Comparison of ENCODE assay signal across 19 cellular contexts in genomic region chr19:7051421-7051820, GRCh38. TPM values are rescaled to one million over a fixed set of nuclear protein-coding genes. Genes with fewer than 3 reads are reported as not detected.
"Had no signal": no experiment of that assay in that cellular context is flagged by ENCODE, and none has a peak within 500 bp of the region (broad histone marks: within the 10 kb centered on the region; RNA-seq: fewer than 3 reads in every experiment).

No MANE protein-coding gene starts in this region.

RNA-seq across cellular contexts. Expression of gene MBD3L2, which starts 2.3 kb away (rescaled TPM):
- total RNA-seq: activated naive CD4-positive, alpha-beta T cell treated with anti-CD3 and anti-CD28 coated beads for 36 hours; activated naive CD4-positive, alpha-beta T cell treated with anti-CD3 and anti-CD28 coated beads, Interleukin-2, amount 50 U/mL, for 72 hours; activated naive CD8-positive, alpha-beta T cell treated with anti-CD3 and anti-CD28 coated beads for 36 hours; activated naive CD8-positive, alpha-beta T cell treated with anti-CD3 and anti-CD28 coated beads, Interleukin-2, amount 10 ng/mL, durations not matched to agents 7 days and 5 days; activated T-cell treated with anti-CD3 and anti-CD28 coated beads, Interleukin-2, amount 50 U/mL, for 4 hours; activated T-cell treated with anti-CD3 and anti-CD28 coated beads, Interleukin-2, amount 50 U/mL, for 72 hours; activated T-helper 1 cell treated with anti-CD3 and anti-CD28 coated beads, Interleukin-12 subunit alpha, Interleukin-12 subunit beta, Interleukin-2, Interleukin-4 antibody, amounts not matched to agents 30 ng/mL and 10 ng/mL and 1 ng/mL, durations not matched to agents 14 hours and 24 hours and 36 hours; activated T-helper 17 cell treated with anti-CD3 and anti-CD28 coated beads, Interleukin-2, amount 50 U/mL, for 72 hours; activated T-helper 2 cell treated with anti-CD3 and anti-CD28 coated beads, Interferon-gamma antibody, Interleukin-2, Interleukin-4, amounts not matched to agents 10 μg/mL and 5 μg/mL and 100 μg/mL, durations not matched to agents 14 hours and 24 hours and 36 hours; adrenal gland; aorta; ascending aorta; body of pancreas; breast epithelium; bronchial epithelial cell; cardiac muscle cell; cerebellum had no signal
- polyA plus RNA-seq: adipose tissue, adrenal gland, aorta, cardiac muscle cell had no signal

RNA-seq across cellular contexts. Expression of gene MBD3L3, which starts 7.1 kb away (rescaled TPM):
- total RNA-seq: activated naive CD4-positive, alpha-beta T cell treated with anti-CD3 and anti-CD28 coated beads for 36 hours; activated naive CD4-positive, alpha-beta T cell treated with anti-CD3 and anti-CD28 coated beads, Interleukin-2, amount 50 U/mL, for 72 hours; activated naive CD8-positive, alpha-beta T cell treated with anti-CD3 and anti-CD28 coated beads for 36 hours; activated naive CD8-positive, alpha-beta T cell treated with anti-CD3 and anti-CD28 coated beads, Interleukin-2, amount 10 ng/mL, durations not matched to agents 7 days and 5 days; activated T-cell treated with anti-CD3 and anti-CD28 coated beads, Interleukin-2, amount 50 U/mL, for 4 hours; activated T-cell treated with anti-CD3 and anti-CD28 coated beads, Interleukin-2, amount 50 U/mL, for 72 hours; activated T-helper 1 cell treated with anti-CD3 and anti-CD28 coated beads, Interleukin-12 subunit alpha, Interleukin-12 subunit beta, Interleukin-2, Interleukin-4 antibody, amounts not matched to agents 30 ng/mL and 10 ng/mL and 1 ng/mL, durations not matched to agents 14 hours and 24 hours and 36 hours; activated T-helper 17 cell treated with anti-CD3 and anti-CD28 coated beads, Interleukin-2, amount 50 U/mL, for 72 hours; activated T-helper 2 cell treated with anti-CD3 and anti-CD28 coated beads, Interferon-gamma antibody, Interleukin-2, Interleukin-4, amounts not matched to agents 10 μg/mL and 5 μg/mL and 100 μg/mL, durations not matched to agents 14 hours and 24 hours and 36 hours; adrenal gland; aorta; ascending aorta; astrocyte; body of pancreas; breast epithelium; bronchial epithelial cell; cardiac muscle cell; cerebellum had no signal
- polyA plus RNA-seq: adipose tissue, adrenal gland, aorta, cardiac muscle cell had no signal

RNA-seq across cellular contexts. Expression of gene MBD3L4, which starts 11.4 kb away (rescaled TPM):
- total RNA-seq: activated naive CD4-positive, alpha-beta T cell treated with anti-CD3 and anti-CD28 coated beads for 36 hours; activated naive CD4-positive, alpha-beta T cell treated with anti-CD3 and anti-CD28 coated beads, Interleukin-2, amount 50 U/mL, for 72 hours; activated naive CD8-positive, alpha-beta T cell treated with anti-CD3 and anti-CD28 coated beads for 36 hours; activated naive CD8-positive, alpha-beta T cell treated with anti-CD3 and anti-CD28 coated beads, Interleukin-2, amount 10 ng/mL, durations not matched to agents 7 days and 5 days; activated T-cell treated with anti-CD3 and anti-CD28 coated beads, Interleukin-2, amount 50 U/mL, for 4 hours; activated T-cell treated with anti-CD3 and anti-CD28 coated beads, Interleukin-2, amount 50 U/mL, for 72 hours; activated T-helper 1 cell treated with anti-CD3 and anti-CD28 coated beads, Interleukin-12 subunit alpha, Interleukin-12 subunit beta, Interleukin-2, Interleukin-4 antibody, amounts not matched to agents 30 ng/mL and 10 ng/mL and 1 ng/mL, durations not matched to agents 14 hours and 24 hours and 36 hours; activated T-helper 17 cell treated with anti-CD3 and anti-CD28 coated beads, Interleukin-2, amount 50 U/mL, for 72 hours; activated T-helper 2 cell treated with anti-CD3 and anti-CD28 coated beads, Interferon-gamma antibody, Interleukin-2, Interleukin-4, amounts not matched to agents 10 μg/mL and 5 μg/mL and 100 μg/mL, durations not matched to agents 14 hours and 24 hours and 36 hours; adrenal gland; aorta; ascending aorta; astrocyte; body of pancreas; breast epithelium; bronchial epithelial cell; cardiac muscle cell; cerebellum had no signal
- polyA plus RNA-seq: adipose tissue, adrenal gland, aorta, cardiac muscle cell had no signal

RNA-seq across cellular contexts. Expression of gene MBD3L5, which starts 21.0 kb away (rescaled TPM):
- total RNA-seq: activated naive CD4-positive, alpha-beta T cell treated with anti-CD3 and anti-CD28 coated beads for 36 hours; activated naive CD4-positive, alpha-beta T cell treated with anti-CD3 and anti-CD28 coated beads, Interleukin-2, amount 50 U/mL, for 72 hours; activated naive CD8-positive, alpha-beta T cell treated with anti-CD3 and anti-CD28 coated beads for 36 hours; activated naive CD8-positive, alpha-beta T cell treated with anti-CD3 and anti-CD28 coated beads, Interleukin-2, amount 10 ng/mL, durations not matched to agents 7 days and 5 days; activated T-cell treated with anti-CD3 and anti-CD28 coated beads, Interleukin-2, amount 50 U/mL, for 4 hours; activated T-cell treated with anti-CD3 and anti-CD28 coated beads, Interleukin-2, amount 50 U/mL, for 72 hours; activated T-helper 1 cell treated with anti-CD3 and anti-CD28 coated beads, Interleukin-12 subunit alpha, Interleukin-12 subunit beta, Interleukin-2, Interleukin-4 antibody, amounts not matched to agents 30 ng/mL and 10 ng/mL and 1 ng/mL, durations not matched to agents 14 hours and 24 hours and 36 hours; activated T-helper 17 cell treated with anti-CD3 and anti-CD28 coated beads, Interleukin-2, amount 50 U/mL, for 72 hours; activated T-helper 2 cell treated with anti-CD3 and anti-CD28 coated beads, Interferon-gamma antibody, Interleukin-2, Interleukin-4, amounts not matched to agents 10 μg/mL and 5 μg/mL and 100 μg/mL, durations not matched to agents 14 hours and 24 hours and 36 hours; adrenal gland; aorta; ascending aorta; astrocyte; body of pancreas; breast epithelium; bronchial epithelial cell; cardiac muscle cell; cerebellum had no signal
- polyA plus RNA-seq: adipose tissue, adrenal gland, aorta, cardiac muscle cell had no signal
